In genomic region chrY:9396527-9396926, GRCh38 we compare ENCODE assay signal across 11 cellular contexts. TPM values are rescaled to one million over a fixed set of nuclear protein-coding genes. Genes with fewer than 3 reads are reported as not detected.
"Had no signal": no experiment of that assay in that cellular context is flagged by ENCODE, and none has a peak within 500 bp of the region (broad histone marks: within the 10 kb centered on the region; RNA-seq: fewer than 3 reads in every experiment).

No MANE protein-coding gene starts in this region.

RNA-seq across cellular contexts. Expression of gene TSPY3, which starts 1.7 kb away (rescaled TPM):
- total RNA-seq: activated B cell treated with CpG ODN at 0.5 μM for 24 hours; activated CD8-positive, alpha-beta memory T cell treated with anti-CD3 and anti-CD28 coated beads, Interleukin-2, amount 10 ng/mL, durations not matched to agents 7 days and 5 days; activated naive CD4-positive, alpha-beta T cell treated with anti-CD3 and anti-CD28 coated beads for 36 hours; activated naive CD8-positive, alpha-beta T cell treated with anti-CD3 and anti-CD28 coated beads for 36 hours; ascending aorta; cardiac muscle cell; chondrocyte; SK-MEL-5; T-cell; T-helper 17 cell had no signal
- polyA plus RNA-seq: adipose tissue, cardiac muscle cell had no signal

RNA-seq across cellular contexts. Expression of gene TSPY8, which starts 38.9 kb away (rescaled TPM):
- total RNA-seq: activated B cell treated with CpG ODN at 0.5 μM for 24 hours; activated CD8-positive, alpha-beta memory T cell treated with anti-CD3 and anti-CD28 coated beads, Interleukin-2, amount 10 ng/mL, durations not matched to agents 7 days and 5 days; activated naive CD4-positive, alpha-beta T cell treated with anti-CD3 and anti-CD28 coated beads for 36 hours; activated naive CD8-positive, alpha-beta T cell treated with anti-CD3 and anti-CD28 coated beads for 36 hours; ascending aorta; cardiac muscle cell; chondrocyte; SK-MEL-5; T-cell; T-helper 17 cell had no signal
- polyA plus RNA-seq: adipose tissue, cardiac muscle cell had no signal

RNA-seq across cellular contexts. Expression of gene TSPY4, which starts 59.3 kb away (rescaled TPM):
- total RNA-seq: activated B cell treated with CpG ODN at 0.5 μM for 24 hours; activated CD8-positive, alpha-beta memory T cell treated with anti-CD3 and anti-CD28 coated beads, Interleukin-2, amount 10 ng/mL, durations not matched to agents 7 days and 5 days; activated naive CD4-positive, alpha-beta T cell treated with anti-CD3 and anti-CD28 coated beads for 36 hours; activated naive CD8-positive, alpha-beta T cell treated with anti-CD3 and anti-CD28 coated beads for 36 hours; ascending aorta; cardiac muscle cell; chondrocyte; SK-MEL-5; T-cell; T-helper 17 cell had no signal
- polyA plus RNA-seq: adipose tissue, cardiac muscle cell had no signal
